Comparison of ENCODE assay signal across 1 cellular context in genomic region chr12:128905003-128905544, GRCh38.
A peak's percentile ranks its signal among the peaks of the same experiment; 100 is the strongest.
TF ChIP-seq lines count a peak whose summit lies in the region.

No MANE protein-coding gene starts in this region.

TF ChIP-seq in liver, 16 proteins besides CTCF, POLR2A, EP300 and RAD21 (continued from another document):
- TF ChIP-seq ZBTB33 (IDR thresholded peaks at IDR 0.05) (peak; percentile 92), ATF3 (IDR thresholded peaks at IDR 0.05) (no peak)
